Comparison of ENCODE assay signal across 1 cellular context in genomic region chr12:94666158-94666557, GRCh38.
TF ChIP-seq lines count a peak whose summit lies in the region.

No MANE protein-coding gene starts in this region.

TF ChIP-seq in neural cell, 6 proteins besides CTCF, POLR2A, EP300 and RAD21 (continued from another document):
- TF ChIP-seq REST (IDR thresholded peaks at IDR 0.05; ENCODE audit: borderline replicate concordance) = peak; percentile 59
